9 cellular contexts compared by ENCODE assay signal in the genomic region with DNA sequence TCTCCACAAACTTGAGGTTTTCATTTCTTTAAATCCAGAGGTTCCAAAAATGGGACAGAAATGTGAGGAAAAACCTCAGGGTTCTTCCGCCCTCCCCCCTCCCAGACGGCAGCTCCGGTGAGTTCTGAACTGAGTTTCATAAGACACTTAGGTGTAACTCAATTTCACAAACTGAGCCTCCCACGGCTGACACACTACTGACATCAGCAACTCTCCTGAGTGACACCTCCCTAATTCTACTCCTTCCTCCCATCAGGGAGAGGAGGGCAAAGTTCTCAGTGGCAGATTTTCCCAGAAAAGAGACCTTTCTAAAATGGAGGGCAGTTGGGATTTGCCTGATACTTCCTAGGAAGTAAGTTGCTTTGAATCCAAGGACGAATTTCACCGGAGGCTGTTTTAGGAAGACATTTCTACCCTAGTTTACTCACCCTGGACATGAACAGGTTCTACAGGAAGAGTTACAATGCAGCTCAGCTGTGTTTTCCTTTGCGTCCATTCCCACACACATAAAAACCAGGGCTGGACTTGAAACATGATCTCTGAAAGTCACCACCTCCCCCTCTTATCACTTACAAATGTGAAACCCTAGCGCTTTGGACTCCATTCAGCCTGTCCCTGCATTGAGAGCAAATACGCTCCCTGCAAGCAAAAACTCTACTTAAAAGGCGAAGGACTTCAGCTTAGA.
DNase-seq lines count a peak whose midpoint lies in the region; ATAC-seq, FAIRE-seq and TF ChIP-seq lines count a peak whose summit lies in the region.
"Had no signal": no experiment of that assay in that cellular context is flagged by ENCODE, and none has a peak within 500 bp of the region (broad histone marks: within the 10 kb centered on the region; RNA-seq: fewer than 3 reads in every experiment).

No MANE protein-coding gene starts in this region.

- POLR2A ChIA-PET in activated CD4-positive, alpha-beta T cell treated with anti-CD3 and anti-CD28 coated beads for 36 hours (lab: Charles Lee): interaction anchor here (0.7 to 2.5 kb wide), 5 partner anchors 9 to 234 kb away, joined by 3 to 13 read pairs (median 6); no protein-coding TSS in a partner anchor

- CTCF ChIA-PET in activated CD4-positive, alpha-beta T cell treated with anti-CD3 and anti-CD28 coated beads for 36 hours (lab: Charles Lee): interaction anchor here (0.6 to 4.9 kb wide), 7 partner anchors 9 to 492 kb away, joined by 3 to 30 read pairs (median 5); no protein-coding TSS in a partner anchor

- no peak for FAIRE-seq in GM12891 (lab: Jason Lieb, UNC)

- no peaks in the 10 kb centered on the region for H3K9me3 Mint-ChIP-seq in activated CD4-positive, alpha-beta T cell treated with anti-CD3 and anti-CD28 coated beads for 36 hours (ENCODE audit: low read depth)

- intact Hi-C loops in activated CD4-positive, alpha-beta T cell treated with anti-CD3 and anti-CD28 coated beads for 36 hours (cut with DNase I, micrococcal nuclease): loop anchor here in 1 of 2 experiments (5.0 to 10.0 kb wide), 2 partner anchors 188 to 1864 kb away; a partner anchor contains a TSS
- intact Hi-C loops in ovary (cut with DNase I): loop anchor here in 1 of 4 donors (5.0 kb wide), 1 partner anchor 612 kb away; no protein-coding TSS in a partner anchor

- H3K27ac ChIP-seq in ovary (peak overlapping the region in 1 of 2 donors; percentile 11), WERI-Rb-1 (no peak overlapping the region)

- H3K27me3 Mint-ChIP-seq in activated CD4-positive, alpha-beta T cell treated with anti-CD3 and anti-CD28 coated beads for 36 hours: peaks cover 3% of the 10 kb centered on the region

- peaks cover 16% of the 10 kb centered on the region for H3K36me3 Mint-ChIP-seq in activated CD4-positive, alpha-beta T cell treated with anti-CD3 and anti-CD28 coated beads for 36 hours (ENCODE audit: low read depth)

- ATAC-seq in activated CD4-positive, alpha-beta T cell treated with anti-CD3 and anti-CD28 coated beads for 36 hours: peak; percentile 44
- ATAC-seq in HG02981 (IDR thresholded peaks at IDR 0.05; ENCODE audit: unreplicated experiment): no peak

- H3K4me1 ChIP-seq in ovary (ENCODE audit: insufficient read depth): no peaks in the 10 kb centered on the region

- H3K4me3 Mint-ChIP-seq in activated CD4-positive, alpha-beta T cell treated with anti-CD3 and anti-CD28 coated beads for 36 hours: peak overlapping the region; percentile 74

- H3K4me1 Mint-ChIP-seq in activated CD4-positive, alpha-beta T cell treated with anti-CD3 and anti-CD28 coated beads for 36 hours: peaks cover 66% of the 10 kb centered on the region

- no peak for TF ChIP-seq CTCF in fibroblast of pulmonary artery (IDR thresholded peaks at IDR 0.05; ENCODE audit: low read length, missing control alignments)
- no peak for TF ChIP-seq CTCF in ovary (IDR thresholded peaks at IDR 0.05)
- TF ChIP-seq CTCF in WERI-Rb-1 (IDR thresholded peaks at IDR 0.05; ENCODE audit: low read depth, low read length): no peak

- TF ChIP-seq EP300 in ovary (IDR thresholded peaks at IDR 0.05): no peak

- 17 to 24% (median 20%) methylated on average over 10 of the region's 10 CpGs for WGBS in ovary, 3 donors

- no peaks in the 10 kb centered on the region for H3K27me3 ChIP-seq in ovary
- no peaks in the 10 kb centered on the region for H3K27me3 ChIP-seq in WERI-Rb-1 (ENCODE audit: insufficient read depth, low read depth, severe bottlenecking)
- H3K27me3 ChIP-seq: BLaER1 treated with 17β-estradiol and CSF1 and Interleukin-3, amounts not matched to agents 10 nM and 100 nM had no signal

- H3K27ac Mint-ChIP-seq in activated CD4-positive, alpha-beta T cell treated with anti-CD3 and anti-CD28 coated beads for 36 hours: peak overlapping the region; percentile 91

- no peak for TF ChIP-seq POLR2A in ovary (IDR thresholded peaks at IDR 0.05)
- TF ChIP-seq POLR2A in GM12891 (IDR thresholded peaks at IDR 0.05; ENCODE audit: low read depth, low read length): no peak

- H3K9me3 ChIP-seq in ovary: no peaks in the 10 kb centered on the region
- H3K9me3 ChIP-seq in WERI-Rb-1 (ENCODE audit: severe bottlenecking): no peaks in the 10 kb centered on the region
- H3K9me3 ChIP-seq: BLaER1 treated with 17β-estradiol and CSF1 and Interleukin-3, amounts not matched to agents 10 nM and 100 nM had no signal

- H3K36me3 ChIP-seq in ovary (no peaks in the 10 kb centered on the region), WERI-Rb-1 (no peaks in the 10 kb centered on the region)

- H3K4me3 ChIP-seq in fibroblast of pulmonary artery (replicated peaks; ENCODE audit: low read depth, low read length) (peak overlapping the region; percentile 32), ovary (peak overlapping the region; percentile 15), WERI-Rb-1 (ENCODE audit: low read depth, low read length) (no peak overlapping the region)
- H3K4me3 ChIP-seq: BLaER1 treated with 17β-estradiol and CSF1 and Interleukin-3, amounts not matched to agents 10 nM and 100 nM had no signal

- DNase-seq in activated CD4-positive, alpha-beta T cell treated with anti-CD3 and anti-CD28 coated beads for 36 hours: peak; percentile 80
- DNase-seq in activated CD4-positive, alpha-beta T cell treated with anti-CD3 and anti-CD28 coated beads for 1 hour: no peak
- peak; percentile 40 for DNase-seq in activated T-cell treated with anti-CD3 and anti-CD28 coated beads for 4 hours
- DNase-seq in fibroblast of pulmonary artery (ENCODE audit: low read depth): peak; percentile 65
- DNase-seq in ovary: peak in 3 of 5 donors; percentile 21 to 41 (median 37)
- no peak for DNase-seq in WERI-Rb-1
- DNase-seq in GM12891 (ENCODE audit: insufficient read length, low spot score): no peak

TF ChIP-seq in GM12891, 5 proteins besides CTCF, POLR2A, EP300 and RAD21:
- no peak for TF ChIP-seq POLR2AphosphoS5 (IDR thresholded peaks at IDR 0.05; ENCODE audit: low read depth, low read length)
- TF ChIP-seq POU2F2 (IDR thresholded peaks at IDR 0.05; ENCODE audit: low read depth, low read length): no peak
- TF ChIP-seq PAX5 (IDR thresholded peaks at IDR 0.05; ENCODE audit: insufficient read depth, low read length, severe bottlenecking): no peak
- TF ChIP-seq SPI1 (IDR thresholded peaks at IDR 0.05; ENCODE audit: low read depth, low read length): no peak
- TF ChIP-seq TAF1 (IDR thresholded peaks at IDR 0.05; ENCODE audit: low read depth, low read length): no peak

Comparison
In these comparisons a context has a peak if more than half of its experiments do, and no peak if none do; other contexts are left out.
1. DNase-seq: peak in activated CD4-positive, alpha-beta T cell treated with anti-CD3 and anti-CD28 coated beads for 36 hours (single experiment), activated T-cell treated with anti-CD3 and anti-CD28 coated beads for 4 hours (single experiment), fibroblast of pulmonary artery (single experiment) and ovary (3 of 5); none in activated CD4-positive, alpha-beta T cell treated with anti-CD3 and anti-CD28 coated beads for 1 hour (single experiment), WERI-Rb-1 (single experiment) and GM12891 (single experiment).